ENCODE assay signal across 8 cellular contexts in genomic region chr1:92831762-92832536, GRCh38. TPM values are rescaled to one million over a fixed set of nuclear protein-coding genes. Genes with fewer than 3 reads are reported as not detected.
A peak's percentile ranks its signal among the peaks of the same experiment; 100 is the strongest.
DNase-seq lines count a peak whose midpoint lies in the region; ATAC-seq, FAIRE-seq and TF ChIP-seq lines count a peak whose summit lies in the region.

TSS of gene RPL5 (plus strand) at chr1:92832040. CDS start at chr1:92832115, 75 bp downstream.

- H3K4me1 Mint-ChIP-seq in T-helper 17 cell, result peaks cover 36% of the 10 kb centered on the region

- H3K4me1 ChIP-seq in psoas muscle, result peaks cover 26% of the 10 kb centered on the region

- H3K27me3 ChIP-seq in psoas muscle (ENCODE audit: insufficient read depth in 3 of 3, low read length in 2 of 3), result no peaks in the 10 kb centered on the region

- DNase-seq in NCI-H1694 treated with DMSO at 0.1 percent for 48 hours (lab: John Stamatoyannopoulos, UW) (peak; percentile 96), T-helper 17 cell (peak; percentile 93 to 95 (median 95)), amygdala (lab: John Stamatoyannopoulos, UW) (peak; percentile 76 to 98 (median 93)), left ventricle myocardium superior (peak; percentile 98), psoas muscle (peak; percentile 97 to 99), urothelium cell line (ENCODE audit: low spot score) (peak; percentile 98)

- FAIRE-seq in urothelium cell line (lab: Jason Lieb, UNC), result no peak

- intact Hi-C loops in left ventricle myocardium superior (cut with micrococcal nuclease), result no loop called here
- intact Hi-C loops in psoas muscle (cut with DNase I), result no loop called here

- 0 to 1% (median 0%) methylated on average over 57 of the region's 57 CpGs for WGBS in psoas muscle, 3 donors

- peaks cover 8% of the 10 kb centered on the region for H3K36me3 Mint-ChIP-seq in T-helper 17 cell (ENCODE audit: low read depth)

- H3K9me3 ChIP-seq in T-helper 17 cell (ENCODE audit: control insufficient read depth, low read length, poor library complexity, severe bottlenecking), result no peaks in the 10 kb centered on the region
- no peaks in the 10 kb centered on the region for H3K9me3 ChIP-seq in psoas muscle

- peak within 1 kb of the TSS; percentile 100 for H3K27ac Mint-ChIP-seq in T-helper 17 cell

- peak within 1 kb of the TSS; percentile 97 for H3K4me3 ChIP-seq in psoas muscle

- H3K36me3 ChIP-seq in psoas muscle (ENCODE audit: insufficient read depth in 1 of 2, low read depth in 1 of 2), result peaks cover 13 to 37% of the 10 kb centered on the region in 2 donors

- ATAC-seq in GM18498 (IDR thresholded peaks at IDR 0.05; ENCODE audit: unreplicated experiment) (peak; percentile 92), HG02938 (IDR thresholded peaks at IDR 0.05; ENCODE audit: unreplicated experiment) (peak; percentile 84), T-helper 17 cell (peak; percentile 90), left ventricle myocardium superior (peak; percentile 98), psoas muscle (peak; percentile 97 to 99 (median 98))

- peak within 1 kb of the TSS; percentile 89 for H3K27ac ChIP-seq in psoas muscle

- H3K27me3 Mint-ChIP-seq in T-helper 17 cell, result no peaks in the 10 kb centered on the region

- peak within 1 kb of the TSS; percentile 99 for H3K4me3 Mint-ChIP-seq in T-helper 17 cell

- TF ChIP-seq CTCF in psoas muscle (IDR thresholded peaks at IDR 0.05), result peak; percentile 86

RNA-seq across cellular contexts. Expression of gene RPL5, which starts in this region (rescaled TPM):
- 1,000 to 10,000 TPM; 1,386 to 1,390 TPM for total RNA-seq in T-helper 17 cell
- total RNA-seq in left ventricle myocardium superior, result 533 TPM
- total RNA-seq in psoas muscle, result 100 to 1,000 TPM; 353 to 601 (median 570) TPM
- 1,000 to 10,000 TPM in 2 of 3 donors, 100 to 1,000 TPM in 1; 885 to 1,760 (median 1,117) TPM for polyA plus RNA-seq in psoas muscle

Comparison
In these comparisons a context has a peak if more than half of its experiments do, and no peak if none do; other contexts are left out.
1. Peak in every context shown above with its lines: DNase-seq, ATAC-seq, H3K4me3 ChIP-seq and H3K27ac ChIP-seq.